17 cellular contexts compared by ENCODE assay signal in the genomic region with DNA sequence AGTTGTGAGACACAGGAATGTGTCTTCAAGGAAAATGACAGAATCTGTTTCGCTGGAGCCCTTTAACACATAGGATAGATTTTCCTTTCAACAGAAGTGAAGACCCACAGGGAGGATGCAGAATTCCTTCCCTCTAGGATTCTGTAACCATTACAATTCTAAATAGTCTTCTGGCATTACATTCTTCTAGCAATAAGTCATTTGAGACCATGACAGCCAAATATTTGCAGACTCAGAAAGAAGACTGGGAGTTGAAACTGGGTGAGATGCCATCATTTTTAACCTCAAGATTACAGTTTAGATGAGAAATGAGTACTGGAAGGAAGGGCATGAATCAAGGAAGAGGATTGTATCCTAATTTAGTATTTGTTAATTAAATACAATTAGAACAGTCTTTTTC.
A peak's percentile ranks its signal among the peaks of the same experiment; 100 is the strongest.
DNase-seq lines count a peak whose midpoint lies in the region; ATAC-seq and TF ChIP-seq lines count a peak whose summit lies in the region.
"Had no signal": no experiment of that assay in that cellular context is flagged by ENCODE, and none has a peak within 500 bp of the region (broad histone marks: within the 10 kb centered on the region; RNA-seq: fewer than 3 reads in every experiment).

No MANE protein-coding gene starts in this region.

- H3K23ac ChIP-seq in trophoblast cell (ENCODE audit: low read length), result no peak overlapping the region

- H3K36me3 ChIP-seq in SK-N-SH (replicated peaks in 1 of 2; ENCODE audit: control insufficient read depth in 1 of 2, insufficient read depth in 2 of 2, low read length in 1 of 2) (no peaks in the 10 kb centered on the region), trophoblast cell (ENCODE audit: control insufficient read depth in 1 of 2, insufficient read depth in 2 of 2, low read length in 2 of 2) (no peaks in the 10 kb centered on the region)
- H3K36me3 ChIP-seq: esophagus squamous epithelium, left lung, thyroid gland had no signal

- H3K79me2 ChIP-seq in SK-N-SH (ENCODE audit: insufficient read depth), result no peaks in the 10 kb centered on the region
- H3K79me2 ChIP-seq in trophoblast cell (ENCODE audit: control insufficient read depth, insufficient read depth, low read length, poor library complexity), result no peaks in the 10 kb centered on the region

- ATAC-seq in naive thymus-derived CD8-positive, alpha-beta T cell, result no peak
- ATAC-seq in GM21526 (IDR thresholded peaks at IDR 0.05; ENCODE audit: low FRiP score, unreplicated experiment), result no peak
- ATAC-seq: left lung had no signal

- H3K9me3 ChIP-seq in SK-N-SH (no peaks in the 10 kb centered on the region), trophoblast cell (ENCODE audit: insufficient read depth, low read depth, low read length) (no peaks in the 10 kb centered on the region)
- H3K9me3 ChIP-seq: esophagus squamous epithelium, left lung, thyroid gland had no signal

- no peaks in the 10 kb centered on the region for H3K4me1 Mint-ChIP-seq in naive thymus-derived CD8-positive, alpha-beta T cell

- H3K27ac Mint-ChIP-seq in naive thymus-derived CD8-positive, alpha-beta T cell, result no peak overlapping the region
- H3K27ac Mint-ChIP-seq: T-helper 2 cell treated with Interferon-gamma antibody and Interleukin-4, amounts not matched to agents 5 μg/mL and 100 μg/mL, for 36 hours had no signal

- no peaks in the 10 kb centered on the region for H4K20me1 ChIP-seq in SK-N-SH (ENCODE audit: insufficient read depth)

- peak in 1 of 2 experiments; percentile 98; a peak in 2 of 4 replicates for TF ChIP-seq EP300 in SK-N-SH (IDR thresholded peaks at IDR 0.05; ENCODE audit: borderline replicate concordance in 1 of 2, low read depth in 1 of 2, low read length in 1 of 2)

- TF ChIP-seq RAD21 in SK-N-SH (IDR thresholded peaks at IDR 0.05; ENCODE audit: low read length), result no peak

- no peak overlapping the region for H2BK5ac ChIP-seq in trophoblast cell (ENCODE audit: low read depth, low read length, poor library complexity)

- in situ Hi-C loops in GM13976 (cut with MboI; ENCODE audit: low sequenced_read_pairs, unreplicated experiment), result no loop called here

- peaks cover 0 to 9% (median 0%) of the 10 kb centered on the region in 9 donors for H3K9me3 Mint-ChIP-seq in naive thymus-derived CD8-positive, alpha-beta T cell
- H3K9me3 Mint-ChIP-seq: T-helper 2 cell treated with Interferon-gamma antibody and Interleukin-4, amounts not matched to agents 5 μg/mL and 100 μg/mL, for 36 hours had no signal

- POLR2A ChIA-PET in SK-N-SH (lab: Yijun Ruan, JAX), result no interaction called here
- POLR2A ChIA-PET in naive thymus-derived CD8-positive, alpha-beta T cell (lab: Charles Lee), result no interaction called here

- H3K14ac ChIP-seq in trophoblast cell (ENCODE audit: low read length), result no peak overlapping the region

- no peak overlapping the region for H4K91ac ChIP-seq in trophoblast cell (ENCODE audit: low read depth, low read length)

- H3K9ac ChIP-seq in SK-N-SH, result peak overlapping the region; percentile 66; the same call in 1 of the 2 replicates
- H3K9ac ChIP-seq in trophoblast cell (ENCODE audit: low read length), result no peak overlapping the region

- no peak overlapping the region for H2BK12ac ChIP-seq in trophoblast cell (ENCODE audit: low read length)

- no peak overlapping the region for H3K4me3 ChIP-seq in SK-N-SH (ENCODE audit: low read depth in 2 of 2, low read length in 1 of 2)
- H3K4me3 ChIP-seq in fibroblast of pulmonary artery (replicated peaks; ENCODE audit: low read depth, low read length), result no peak overlapping the region
- no peak overlapping the region for H3K4me3 ChIP-seq in trophoblast cell (ENCODE audit: low read depth, low read length)
- H3K4me3 ChIP-seq: esophagus squamous epithelium, left lung, thyroid gland had no signal

- intact Hi-C loops in cardiac septum (cut with DNase I), result no loop called here

- H3K27me3 ChIP-seq in SK-N-SH (ENCODE audit: insufficient read depth), result no peaks in the 10 kb centered on the region
- no peaks in the 10 kb centered on the region for H3K27me3 ChIP-seq in trophoblast cell (ENCODE audit: insufficient read depth, low read length)
- H3K27me3 ChIP-seq: esophagus squamous epithelium, thyroid gland had no signal

- peaks cover 14 to 19% of the 10 kb centered on the region in 2 experiments for H3K4me1 ChIP-seq in SK-N-SH (ENCODE audit: control insufficient read depth in 1 of 2, insufficient read depth in 2 of 2, low read depth in 1 of 2, low read length in 1 of 2)
- no peaks in the 10 kb centered on the region for H3K4me1 ChIP-seq in trophoblast cell (ENCODE audit: control insufficient read depth in 1 of 2, insufficient read depth in 2 of 2, low read length in 2 of 2)
- H3K4me1 ChIP-seq: esophagus squamous epithelium, left lung, thyroid gland had no signal

- no peaks in the 10 kb centered on the region for H3K36me3 Mint-ChIP-seq in naive thymus-derived CD8-positive, alpha-beta T cell

- H3K4ac ChIP-seq in trophoblast cell (ENCODE audit: low read depth, low read length), result no peak overlapping the region

- H3K27me3 Mint-ChIP-seq in naive thymus-derived CD8-positive, alpha-beta T cell, result peaks cover 0 to 4% (median 3%) of the 10 kb centered on the region in 5 donors

- H4K12ac ChIP-seq in trophoblast cell (ENCODE audit: low read depth, low read length), result no peak overlapping the region

- H3F3A ChIP-seq in SK-N-SH (replicated peaks; ENCODE audit: insufficient read depth), result peaks cover 42% of the 10 kb centered on the region

- no peak overlapping the region for H3K18ac ChIP-seq in trophoblast cell (ENCODE audit: low read length)

- H2BK120ac ChIP-seq in trophoblast cell (ENCODE audit: insufficient read depth, low read length, poor library complexity), result no peak overlapping the region

- H2AK5ac ChIP-seq in trophoblast cell (ENCODE audit: low read length), result no peak overlapping the region

- WGBS in SK-N-SH (ENCODE audit: low lambda C conversion rate), result 22% methylated on average over 1 of the region's 1 CpG
- no CpG with 5 or more reads among the region's 1 CpG for WGBS in trophoblast cell (ENCODE audit: extremely low coverage, insufficient coverage, insufficient read length)

- DNase-seq in GM03348 (ENCODE audit: low spot score) (peak; percentile 67), SK-N-SH (no peak), fibroblast of pulmonary artery (ENCODE audit: low read depth) (peak; percentile 58), trophoblast cell (peak; percentile 37 to 77), GM13976 (ENCODE audit: low spot score) (no peak), cardiac septum (ENCODE audit: low spot score) (no peak)
- DNase-seq in naive thymus-derived CD8-positive, alpha-beta T cell, result no peak
- DNase-seq: activated effector memory CD4-positive, alpha-beta T cell treated with Interleukin-2 at 50 U/mL for 16 hours; aorta; DMS79 treated with DMSO at 0.1 percent for 48 hours; esophagus squamous epithelium; left lung; NCI-H1436 treated with DMSO at 0.1 percent for 48 hours; small intestine; thyroid gland had no signal

- no peaks in the 10 kb centered on the region for H3K79me1 ChIP-seq in trophoblast cell (ENCODE audit: low read length)

- no peak overlapping the region for H3K4me3 Mint-ChIP-seq in naive thymus-derived CD8-positive, alpha-beta T cell
- H3K4me3 Mint-ChIP-seq: T-helper 2 cell treated with Interferon-gamma antibody and Interleukin-4, amounts not matched to agents 5 μg/mL and 100 μg/mL, for 36 hours had no signal

- H3K4me2 ChIP-seq in SK-N-SH, result peak overlapping the region; percentile 37; the same call in 1 of the 2 replicates
- H3K4me2 ChIP-seq in trophoblast cell (ENCODE audit: low read length), result no peak overlapping the region

- TF ChIP-seq CTCF in SK-N-SH (IDR thresholded peaks at IDR 0.05), result no peak
- TF ChIP-seq CTCF in fibroblast of pulmonary artery (IDR thresholded peaks at IDR 0.05; ENCODE audit: low read length, missing control alignments), result no peak
- TF ChIP-seq CTCF in GM13976 (IDR thresholded peaks at IDR 0.05; ENCODE audit: borderline replicate concordance, control extremely low read depth, extremely low read depth, insufficient read depth, missing control alignments), result no peak

- H2AFZ ChIP-seq in SK-N-SH (ENCODE audit: low read depth) (no peak overlapping the region), trophoblast cell (ENCODE audit: insufficient read depth, low read length, poor library complexity) (no peak overlapping the region)

- peak overlapping the region; percentile 82 to 98; a peak in 3 of 4 replicates for H3K27ac ChIP-seq in SK-N-SH (ENCODE audit: low read depth in 2 of 2, low read length in 1 of 2)
- H3K27ac ChIP-seq in trophoblast cell (ENCODE audit: low read depth, low read length), result no peak overlapping the region
- H3K27ac ChIP-seq: esophagus squamous epithelium, left lung, thyroid gland had no signal

- H4K8ac ChIP-seq in trophoblast cell (ENCODE audit: low read depth, low read length), result no peak overlapping the region

- CTCF ChIA-PET in SK-N-SH (lab: Yijun Ruan, JAX), result no interaction called here

- no peaks in the 10 kb centered on the region for H3K9me2 ChIP-seq in SK-N-SH

TF ChIP-seq in SK-N-SH, 30 proteins besides CTCF, POLR2A, EP300 and RAD21 (continues in another document):
- TF ChIP-seq RXRA (IDR thresholded peaks at IDR 0.05; ENCODE audit: borderline replicate concordance, low read depth) (peak; percentile 89), MEF2A (IDR thresholded peaks at IDR 0.05; ENCODE audit: borderline replicate concordance, low read depth) (peak; percentile 83), NFIC (IDR thresholded peaks at IDR 0.05; ENCODE audit: borderline replicate concordance) (peak; percentile 90), TEAD4 (IDR thresholded peaks at IDR 0.05; ENCODE audit: borderline replicate concordance, insufficient read depth) (peak; percentile 91), GATA2 (CRISPR knock-in tag; IDR thresholded peaks at IDR 0.05) (no peak), POLR2AphosphoS5 (IDR thresholded peaks at IDR 0.05; ENCODE audit: low read depth, low read length) (peak; percentile 61; the same call in 1 of the 2 replicates), TCF12 (IDR thresholded peaks at IDR 0.05) (peak; percentile 93), RFX5 (IDR thresholded peaks at IDR 0.05; ENCODE audit: low read length) (no peak), FOSL2 (IDR thresholded peaks at IDR 0.05; ENCODE audit: borderline replicate concordance, low read depth) (peak; percentile 80)
- TF ChIP-seq, protein P1, sequence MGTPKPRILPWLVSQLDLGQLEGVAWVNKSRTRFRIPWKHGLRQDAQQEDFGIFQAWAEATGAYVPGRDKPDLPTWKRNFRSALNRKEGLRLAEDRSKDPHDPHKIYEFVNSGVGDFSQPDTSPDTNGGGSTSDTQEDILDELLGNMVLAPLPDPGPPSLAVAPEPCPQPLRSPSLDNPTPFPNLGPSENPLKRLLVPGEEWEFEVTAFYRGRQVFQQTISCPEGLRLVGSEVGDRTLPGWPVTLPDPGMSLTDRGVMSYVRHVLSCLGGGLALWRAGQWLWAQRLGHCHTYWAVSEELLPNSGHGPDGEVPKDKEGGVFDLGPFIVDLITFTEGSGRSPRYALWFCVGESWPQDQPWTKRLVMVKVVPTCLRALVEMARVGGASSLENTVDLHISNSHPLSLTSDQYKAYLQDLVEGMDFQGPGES (IDR thresholded peaks at IDR 0.05; ENCODE audit: low read depth, low read length), result no peak
- TF ChIP-seq, protein P2, sequence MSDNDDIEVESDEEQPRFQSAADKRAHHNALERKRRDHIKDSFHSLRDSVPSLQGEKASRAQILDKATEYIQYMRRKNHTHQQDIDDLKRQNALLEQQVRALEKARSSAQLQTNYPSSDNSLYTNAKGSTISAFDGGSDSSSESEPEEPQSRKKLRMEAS (IDR thresholded peaks at IDR 0.05; ENCODE audit: low read depth), result peak; percentile 51

Comparison
In these comparisons a context has a peak if more than half of its experiments do, and no peak if none do; other contexts are left out.
1. DNase-seq: peak in GM03348 (single experiment), fibroblast of pulmonary artery (single experiment) and trophoblast cell (2 of 2); none in SK-N-SH (single experiment), GM13976 (single experiment), naive thymus-derived CD8-positive, alpha-beta T cell (0 of 10) and cardiac septum (single experiment).